15 cellular contexts compared by ENCODE assay signal in genomic region chr9:68914751-68915150, GRCh38.
"Had no signal": no experiment of that assay in that cellular context is flagged by ENCODE, and none has a peak within 500 bp of the region (broad histone marks: within the 10 kb centered on the region; RNA-seq: fewer than 3 reads in every experiment).

No MANE protein-coding gene starts in this region.

- DNase-seq: activated CD4-positive, alpha-beta T cell treated with anti-CD3 and anti-CD28 coated beads, Interleukin-2, amount 50 U/mL, for 48 hours; activated CD8-positive, alpha-beta memory T cell treated with anti-CD3 and anti-CD28 coated beads, Interleukin-2, amount 10 ng/mL, durations not matched to agents 7 days and 5 days; activated naive CD4-positive, alpha-beta T cell treated with Interleukin-2 at 50 U/mL for 16 hours; activated naive CD8-positive, alpha-beta T cell treated with anti-CD3 and anti-CD28 coated beads, Interleukin-2, amount 10 ng/mL, durations not matched to agents 7 days and 5 days; amygdala; effector memory CD4-positive, alpha-beta T cell; esophagus squamous epithelium; left ventricle myocardium superior; sigmoid colon; stimulated activated CD8-positive, alpha-beta memory T cell treated with anti-CD3 and anti-CD28 coated beads, Interleukin-4, amount 100 ng/mL, for 48 hours; stimulated activated naive CD4-positive, alpha-beta T cell treated with Interleukin-2 at 50 U/mL for 16 hours; thyroid gland had no signal

- H3K4me1 ChIP-seq: esophagus squamous epithelium had no signal

- ATAC-seq: activated CD8-positive, alpha-beta memory T cell treated with anti-CD3 and anti-CD28 coated beads, Interleukin-2, amount 10 ng/mL, durations not matched to agents 7 days and 5 days; left ventricle myocardium superior; natural killer cell treated with Interleukin-12 subunit alpha and Interleukin-12 subunit beta and Interleukin-15 and Interleukin-18, amount 100 ng/mL, for 72 hours had no signal

- H3K4me3 ChIP-seq: cardiac muscle cell, esophagus squamous epithelium, sigmoid colon, thyroid gland had no signal

- H3K27me3 ChIP-seq: cardiac muscle cell, esophagus squamous epithelium, neutrophil, sigmoid colon, thyroid gland had no signal

- H3K27ac ChIP-seq: cardiac muscle cell, esophagus squamous epithelium, neutrophil, sigmoid colon, thyroid gland had no signal

- H3K36me3 ChIP-seq: cardiac muscle cell, esophagus squamous epithelium, sigmoid colon, thyroid gland had no signal

- H3K9me3 ChIP-seq: esophagus squamous epithelium, neutrophil, sigmoid colon, thyroid gland had no signal
